ENCODE assay signal across 10 cellular contexts in genomic region chr4:185144601-185145240, GRCh38. TPM values are rescaled to one million over a fixed set of nuclear protein-coding genes. Genes with fewer than 3 reads are reported as not detected.
DNase-seq lines count a peak whose midpoint lies in the region; ATAC-seq and TF ChIP-seq lines count a peak whose summit lies in the region.
"Had no signal": no experiment of that assay in that cellular context is flagged by ENCODE, and none has a peak within 500 bp of the region (broad histone marks: within the 10 kb centered on the region; RNA-seq: fewer than 3 reads in every experiment).

No MANE protein-coding gene starts in this region.

- no peaks in the 10 kb centered on the region for H3K36me3 ChIP-seq in CD4-positive, CD25-positive, alpha-beta regulatory T cell (ENCODE audit: control insufficient read depth, insufficient read depth, low read length)
- H3K36me3 ChIP-seq in OCI-LY1 (ENCODE audit: insufficient read depth, low read length), result peaks cover 30% of the 10 kb centered on the region; the same call in 1 of the 2 replicates
- H3K36me3 ChIP-seq in gastroesophageal sphincter, result peaks cover 0 to 33% of the 10 kb centered on the region in 2 donors

- no peak overlapping the region for H3K27ac Mint-ChIP-seq in CD4-positive, CD25-positive, alpha-beta regulatory T cell

- no peak for DNase-seq in CD4-positive, CD25-positive, alpha-beta regulatory T cell
- DNase-seq in pons (ENCODE audit: low spot score) (peak; percentile 52), NCI-H524 (lab: John Stamatoyannopoulos, UW) (no peak)
- no peak for DNase-seq in activated naive CD4-positive, alpha-beta T cell treated with anti-CD3 and anti-CD28 coated beads, Interleukin-2, amount 50 U/mL, for 16 hours
- DNase-seq: NCI-H1105, NCI-H774 had no signal

- no peaks in the 10 kb centered on the region for H3K36me3 Mint-ChIP-seq in CD4-positive, CD25-positive, alpha-beta regulatory T cell

- H3K9me2 ChIP-seq in OCI-LY1 (ENCODE audit: low read depth, low read length), result no peaks in the 10 kb centered on the region

- no peak for ATAC-seq in CD4-positive, CD25-positive, alpha-beta regulatory T cell (ENCODE audit: low read depth in 2 of 2)
- no peak for ATAC-seq in gastroesophageal sphincter
- no peak for ATAC-seq in GM19452 (IDR thresholded peaks at IDR 0.05; ENCODE audit: unreplicated experiment)
- no peak for ATAC-seq in HG03521 (IDR thresholded peaks at IDR 0.05; ENCODE audit: unreplicated experiment)

- no peak overlapping the region for H3K27ac ChIP-seq in CD4-positive, CD25-positive, alpha-beta regulatory T cell (ENCODE audit: insufficient read depth, low read length, poor library complexity, severe bottlenecking)
- H3K27ac ChIP-seq in OCI-LY1 (ENCODE audit: low read depth, low read length, poor library complexity, severe bottlenecking) (no peak overlapping the region), gastroesophageal sphincter (peak overlapping the region; percentile 94 to 98 (median 96))

- no peaks in the 10 kb centered on the region for H4K20me1 ChIP-seq in OCI-LY1 (ENCODE audit: insufficient read depth, low read length)

- peaks cover 11 to 25% (median 13%) of the 10 kb centered on the region in 4 donors for H3K4me1 Mint-ChIP-seq in CD4-positive, CD25-positive, alpha-beta regulatory T cell

- no peak for TF ChIP-seq EP300 in gastroesophageal sphincter (IDR thresholded peaks at IDR 0.05)

- WGBS in gastroesophageal sphincter (ENCODE audit: low coverage in 1 of 2), 2 donors, result 30 to 72% methylated on average over 5 to 7 of the region's 16 CpGs

- H3K27me3 ChIP-seq in CD4-positive, CD25-positive, alpha-beta regulatory T cell (ENCODE audit: control insufficient read depth, insufficient read depth, low read length), result peaks cover 12% of the 10 kb centered on the region
- H3K27me3 ChIP-seq in OCI-LY1 (ENCODE audit: insufficient read depth, low read length) (no peaks in the 10 kb centered on the region), gastroesophageal sphincter (no peaks in the 10 kb centered on the region)

- no peak overlapping the region for H3K4me3 ChIP-seq in CD4-positive, CD25-positive, alpha-beta regulatory T cell (ENCODE audit: low read depth, low read length)
- H3K4me3 ChIP-seq in OCI-LY1 (ENCODE audit: low read depth, low read length, poor library complexity, severe bottlenecking) (peak overlapping the region; percentile 80), gastroesophageal sphincter (peak overlapping the region; percentile 59 to 69)

- H3K4me1 ChIP-seq in CD4-positive, CD25-positive, alpha-beta regulatory T cell (ENCODE audit: control insufficient read depth, insufficient read depth, low read length, poor library complexity, severe bottlenecking), result peaks cover 9% of the 10 kb centered on the region
- H3K4me1 ChIP-seq in OCI-LY1 (ENCODE audit: insufficient read depth, low read length, severe bottlenecking) (peaks cover 19% of the 10 kb centered on the region), gastroesophageal sphincter (peaks cover 0 to 59% (median 15%) of the 10 kb centered on the region in 3 donors)

- peaks cover 0 to 2% (median 0%) of the 10 kb centered on the region in 7 donors for H3K9me3 Mint-ChIP-seq in CD4-positive, CD25-positive, alpha-beta regulatory T cell

- peaks cover 30% of the 10 kb centered on the region for H3K27me3 Mint-ChIP-seq in CD4-positive, CD25-positive, alpha-beta regulatory T cell

- TF ChIP-seq POLR2A in gastroesophageal sphincter (IDR thresholded peaks at IDR 0.05), result no peak

- no peaks in the 10 kb centered on the region for H3K9me3 ChIP-seq in CD4-positive, CD25-positive, alpha-beta regulatory T cell (ENCODE audit: control insufficient read depth in 2 of 2, low read length in 2 of 2)
- H3K9me3 ChIP-seq in OCI-LY1 (ENCODE audit: low read length) (no peaks in the 10 kb centered on the region), gastroesophageal sphincter (no peaks in the 10 kb centered on the region)

- H3F3A ChIP-seq in OCI-LY1 (ENCODE audit: insufficient read depth, low read length), result no peaks in the 10 kb centered on the region

- H2AFZ ChIP-seq in OCI-LY1 (ENCODE audit: low read length), result no peak overlapping the region

- no peak overlapping the region; the same call in 1 of the 2 replicates for H3K9ac ChIP-seq in OCI-LY1 (ENCODE audit: low read length)

- H3K79me2 ChIP-seq in OCI-LY1 (ENCODE audit: insufficient read depth, low read length), result peaks cover 7% of the 10 kb centered on the region; the same call in 1 of the 2 replicates

- TF ChIP-seq CTCF in OCI-LY1 (IDR thresholded peaks at IDR 0.05; ENCODE audit: low read length) (peak; percentile 25; the same call in 1 of the 2 replicates), gastroesophageal sphincter (IDR thresholded peaks at IDR 0.05) (no peak)

- H3K4me2 ChIP-seq in OCI-LY1 (ENCODE audit: low read length), result peak overlapping the region; percentile 82

- H3K4me3 Mint-ChIP-seq in CD4-positive, CD25-positive, alpha-beta regulatory T cell, result peak overlapping the region; percentile 62 to 92 (median 84)

RNA-seq across cellular contexts. Expression of gene SLC25A4, which starts 1.7 kb away (rescaled TPM):
- total RNA-seq in CD4-positive, CD25-positive, alpha-beta regulatory T cell, result 2.5 TPM
- 1 to 10 TPM; 5.5 to 8.8 (median 7.0) TPM for polyA plus RNA-seq in CD4-positive, CD25-positive, alpha-beta regulatory T cell
- 100 to 1,000 TPM; 122 to 180 (median 157) TPM for total RNA-seq in gastroesophageal sphincter

RNA-seq across cellular contexts. Expression of gene CFAP97, which starts 59.1 kb away (rescaled TPM):
- 28.3 TPM for total RNA-seq in CD4-positive, CD25-positive, alpha-beta regulatory T cell
- polyA plus RNA-seq in CD4-positive, CD25-positive, alpha-beta regulatory T cell, result 10 to 100 TPM; 68.6 to 87.1 (median 80.2) TPM
- 10 to 100 TPM; 36.5 to 47.9 (median 42.8) TPM for total RNA-seq in gastroesophageal sphincter

Comparison
In these comparisons a context has a peak if more than half of its experiments do, and no peak if none do; other contexts are left out.
1. H3K27ac ChIP-seq: peak in gastroesophageal sphincter (4 of 4); none in CD4-positive, CD25-positive, alpha-beta regulatory T cell (single experiment) and OCI-LY1 (single experiment).
2. RNA of gene SLC25A4, which starts 1.7 kb away (total RNA-seq): 122 to 180 TPM in gastroesophageal sphincter; 2.5 TPM in CD4-positive, CD25-positive, alpha-beta regulatory T cell (single experiment); every median in the first group is over 10 times any median in the second.